8 cellular contexts compared by ENCODE assay signal in the genomic region with DNA sequence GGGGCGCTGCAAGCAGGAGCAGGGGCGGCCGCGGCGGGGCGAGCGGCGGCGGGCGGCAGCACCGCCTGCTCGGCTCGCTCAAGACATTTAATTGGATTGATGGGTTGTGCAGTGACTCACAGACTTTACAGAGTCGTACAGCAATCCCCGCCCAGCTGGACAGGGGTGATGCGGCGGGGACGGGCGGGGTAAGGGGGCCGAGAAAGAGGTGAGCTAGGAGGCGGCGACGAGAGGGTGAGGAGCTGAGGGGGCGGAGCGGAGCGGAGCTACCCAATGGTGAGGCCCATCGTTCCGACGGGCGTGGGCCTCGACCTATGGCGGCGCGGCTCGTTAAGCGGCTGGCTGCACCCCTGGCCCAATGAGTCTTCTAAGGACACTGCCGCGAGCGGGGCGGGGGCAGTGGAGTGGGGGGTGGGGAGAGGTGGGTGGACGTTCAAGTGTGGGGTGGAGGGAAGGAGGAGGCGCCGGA.
DNase-seq lines count a peak whose midpoint lies in the region; TF ChIP-seq lines count a peak whose summit lies in the region.

No MANE protein-coding gene starts in this region.

- no peaks in the 10 kb centered on the region for H3K9me2 ChIP-seq in MM.1S (replicated peaks; ENCODE audit: insufficient read depth, low read length)

- no peaks in the 10 kb centered on the region for H3K79me1 ChIP-seq in H9 (ENCODE audit: insufficient read depth, low read depth, low read length, poor library complexity, severe bottlenecking)

- no peak for TF ChIP-seq CTCF in H9 (conservative IDR thresholded peaks at IDR 0.05)
- TF ChIP-seq CTCF in MM.1S (IDR thresholded peaks at IDR 0.05; ENCODE audit: low read length), result no peak
- no peak for TF ChIP-seq CTCF in osteoblast (IDR thresholded peaks at IDR 0.05; ENCODE audit: extremely low read depth, low read depth, low read length)

- no peak overlapping the region for H3K23ac ChIP-seq in H9 (ENCODE audit: insufficient read length, low read depth, low read length)

- H3T11ph ChIP-seq in H9 (ENCODE audit: low read length), result no peak overlapping the region

- H3F3A ChIP-seq in MM.1S (ENCODE audit: insufficient read depth, low read length), result peaks cover 33% of the 10 kb centered on the region

- no peak overlapping the region for H3K18ac ChIP-seq in H9 (ENCODE audit: insufficient read length, low read depth, low read length)

- H3K4me3 ChIP-seq in MM.1S (ENCODE audit: low read length), result peak overlapping the region; percentile 94
- peak overlapping the region; percentile 93 for H3K4me3 ChIP-seq in osteoblast (ENCODE audit: insufficient read depth, low read length)
- H3K4me3 ChIP-seq in thymus (ENCODE audit: low read length), result peak overlapping the region; percentile 98

- H3K79me2 ChIP-seq in H9 (ENCODE audit: insufficient read depth, low read length), result no peaks in the 10 kb centered on the region
- peaks cover 20% of the 10 kb centered on the region for H3K79me2 ChIP-seq in MM.1S (ENCODE audit: low read length)
- peaks cover 47% of the 10 kb centered on the region for H3K79me2 ChIP-seq in osteoblast (ENCODE audit: insufficient read depth, low read length)

- no peaks in the 10 kb centered on the region for H3K36me3 ChIP-seq in ES-I3 (ENCODE audit: insufficient read depth, low read length)
- H3K36me3 ChIP-seq in MM.1S (replicated peaks; ENCODE audit: insufficient read depth, low read length), result no peaks in the 10 kb centered on the region
- no peaks in the 10 kb centered on the region for H3K36me3 ChIP-seq in osteoblast (ENCODE audit: insufficient read depth, low read length)
- no peaks in the 10 kb centered on the region for H3K36me3 ChIP-seq in thymus (ENCODE audit: control insufficient read depth, insufficient read depth)

- H4K91ac ChIP-seq in H9 (ENCODE audit: insufficient read length, low read depth, low read length), result no peak overlapping the region

- H3K4ac ChIP-seq in H9 (ENCODE audit: low read depth, low read length), result no peak overlapping the region

- peaks cover 2% of the 10 kb centered on the region in 2 experiments; a peak in 2 of 5 replicates for H3K9me3 Mint-ChIP-seq in H9

- peak overlapping the region; percentile 82 to 98 (median 96); a peak in 6 of 7 replicates for H3K27ac Mint-ChIP-seq in H9

- no CpG with 5 or more reads among the region's 43 CpGs for WGBS in H9 (ENCODE audit: extremely low coverage, insufficient read length, low lambda C conversion rate)
- under 1% methylated on average over 43 of the region's 43 CpGs for WGBS in thymus

- no peak overlapping the region for H3K56ac ChIP-seq in H9 (ENCODE audit: insufficient read length, low read depth, low read length)

- H3K4me2 ChIP-seq in H9 (ENCODE audit: insufficient read depth, insufficient read length, low read length) (peak overlapping the region; percentile 48), MM.1S (ENCODE audit: low read depth, low read length) (peak overlapping the region; percentile 92), osteoblast (ENCODE audit: insufficient read depth, low read length) (peak overlapping the region; percentile 99)

- no peak overlapping the region for H2BK120ac ChIP-seq in H9 (ENCODE audit: low read depth, low read length, poor library complexity, severe bottlenecking)

- H4K8ac ChIP-seq in H9 (replicated peaks; ENCODE audit: insufficient read length, low read depth, low read length), result no peak overlapping the region

- no peaks in the 10 kb centered on the region for H3K9me3 ChIP-seq in ES-I3 (ENCODE audit: control insufficient read depth, insufficient read depth, low read length)
- no peaks in the 10 kb centered on the region for H3K9me3 ChIP-seq in H9 (ENCODE audit: control insufficient read depth, low read depth, low read length)
- no peaks in the 10 kb centered on the region for H3K9me3 ChIP-seq in MM.1S (replicated peaks; ENCODE audit: insufficient read depth, low read length)
- no peaks in the 10 kb centered on the region for H3K9me3 ChIP-seq in osteoblast (ENCODE audit: low read depth, low read length)
- H3K9me3 ChIP-seq in thymus (ENCODE audit: control insufficient read depth), result no peaks in the 10 kb centered on the region

- H3K27ac ChIP-seq in H9 (ENCODE audit: insufficient read length, low read depth, low read length), result no peak overlapping the region
- H3K27ac ChIP-seq in MM.1S (ENCODE audit: low read length), result peak overlapping the region; percentile 85; the same call in 1 of the 2 replicates
- peak overlapping the region; percentile 91 for H3K27ac ChIP-seq in osteoblast (ENCODE audit: low read depth, low read length)
- H3K27ac ChIP-seq in thymus (ENCODE audit: low read depth), result peak overlapping the region; percentile 98

- peak overlapping the region; percentile 88 to 99 for H3K4me3 Mint-ChIP-seq in H9

- H2BK12ac ChIP-seq in H9 (ENCODE audit: insufficient read length, low read depth, low read length), result no peak overlapping the region

- no peak overlapping the region for H2BK15ac ChIP-seq in H9 (ENCODE audit: low read depth, low read length)

- no peaks in the 10 kb centered on the region; a peak in 2 of 7 replicates for H3K36me3 Mint-ChIP-seq in H9 (ENCODE audit: insufficient read depth in 1 of 3, low read depth in 3 of 3)

- 0 out of 2 replicates have a peak overlapping the region, but pooled peaks have one; percentile 77 for H3K14ac ChIP-seq in H9 (ENCODE audit: insufficient read depth, low read length)

- peaks cover 2% of the 10 kb centered on the region; the same call in 1 of the 2 replicates for H3K27me3 ChIP-seq in H9 (ENCODE audit: insufficient read depth, low read length)
- H3K27me3 ChIP-seq in MM.1S (replicated peaks; ENCODE audit: insufficient read depth, low read length), result no peaks in the 10 kb centered on the region
- H3K27me3 ChIP-seq in osteoblast (ENCODE audit: insufficient read depth, low read length), result no peaks in the 10 kb centered on the region
- no peaks in the 10 kb centered on the region for H3K27me3 ChIP-seq in thymus (ENCODE audit: control insufficient read depth, insufficient read depth)

- no peak overlapping the region for H4K5ac ChIP-seq in H9 (ENCODE audit: insufficient read length, low read depth, low read length)

- no peaks in the 10 kb centered on the region for H3K4me1 ChIP-seq in ES-I3 (ENCODE audit: insufficient read depth, low read length)
- no peaks in the 10 kb centered on the region for H3K4me1 ChIP-seq in H9 (ENCODE audit: insufficient read depth, low read length)
- peaks cover 13% of the 10 kb centered on the region for H3K4me1 ChIP-seq in MM.1S (ENCODE audit: low read length)
- H3K4me1 ChIP-seq in osteoblast (ENCODE audit: insufficient read depth, low read length), result peaks cover 43% of the 10 kb centered on the region
- peaks cover 6% of the 10 kb centered on the region for H3K4me1 ChIP-seq in thymus (ENCODE audit: control insufficient read depth, insufficient read depth, low read length)

- no peaks in the 10 kb centered on the region for H4K20me1 ChIP-seq in H9 (ENCODE audit: control insufficient read depth, insufficient read depth, insufficient read length)
- H4K20me1 ChIP-seq in MM.1S (ENCODE audit: insufficient read depth, low read length), result no peaks in the 10 kb centered on the region
- H4K20me1 ChIP-seq in osteoblast (ENCODE audit: insufficient read depth, low read length), result no peaks in the 10 kb centered on the region

- peak overlapping the region; percentile 93 for H3K9ac ChIP-seq in ES-I3 (ENCODE audit: low read depth, low read length)
- H3K9ac ChIP-seq in H9 (ENCODE audit: extremely low read depth, insufficient read length, low read length), result peak overlapping the region; percentile 48
- peak overlapping the region; percentile 82 for H3K9ac ChIP-seq in MM.1S (ENCODE audit: low read length)

- H2AK5ac ChIP-seq in H9 (ENCODE audit: insufficient read length, low read length), result no peak overlapping the region

- DNase-seq in H9, result peak; percentile 99
- DNase-seq in MM.1S, result peak; percentile 99
- DNase-seq in SIG-M5 (lab: John Stamatoyannopoulos, UW), result peak; percentile 98
- DNase-seq in activated naive CD4-positive, alpha-beta T cell treated with Interleukin-2 at 50 U/mL for 16 hours, result peak; percentile 99
- peak; percentile 98 for DNase-seq in germinal center (ENCODE audit: low spot score)
- peak; percentile 97 for DNase-seq in osteoblast (ENCODE audit: insufficient read length, low spot score, missing footprints)

- H3K4me1 Mint-ChIP-seq in H9, result peaks cover 13% of the 10 kb centered on the region in 2 experiments

- H2AFZ ChIP-seq in H9 (ENCODE audit: low read length) (no peak overlapping the region), MM.1S (ENCODE audit: low read length) (peak overlapping the region; percentile 94), osteoblast (ENCODE audit: low read length) (peak overlapping the region; percentile 80)

- no peak overlapping the region for H2BK5ac ChIP-seq in H9 (ENCODE audit: insufficient read length, low read length)

- H3K27me3 Mint-ChIP-seq in H9 (ENCODE audit: low read depth), result peaks cover 25% of the 10 kb centered on the region

- no peak overlapping the region for H2BK20ac ChIP-seq in H9 (ENCODE audit: low read depth, low read length, poor library complexity, severe bottlenecking)

- peaks cover 6% of the 10 kb centered on the region for H3K23me2 ChIP-seq in H9 (ENCODE audit: insufficient read length, low read depth, low read length, poor library complexity, severe bottlenecking)

Comparison
In these comparisons a context has a peak if more than half of its experiments do, and no peak if none do; other contexts are left out.
1. H3K4me2 ChIP-seq: peak in every context shown above with its lines; median percentile 99 in osteoblast; 92 in MM.1S; 48 in H9.